Comparison of ENCODE assay signal across 11 cellular contexts in the genomic region with DNA sequence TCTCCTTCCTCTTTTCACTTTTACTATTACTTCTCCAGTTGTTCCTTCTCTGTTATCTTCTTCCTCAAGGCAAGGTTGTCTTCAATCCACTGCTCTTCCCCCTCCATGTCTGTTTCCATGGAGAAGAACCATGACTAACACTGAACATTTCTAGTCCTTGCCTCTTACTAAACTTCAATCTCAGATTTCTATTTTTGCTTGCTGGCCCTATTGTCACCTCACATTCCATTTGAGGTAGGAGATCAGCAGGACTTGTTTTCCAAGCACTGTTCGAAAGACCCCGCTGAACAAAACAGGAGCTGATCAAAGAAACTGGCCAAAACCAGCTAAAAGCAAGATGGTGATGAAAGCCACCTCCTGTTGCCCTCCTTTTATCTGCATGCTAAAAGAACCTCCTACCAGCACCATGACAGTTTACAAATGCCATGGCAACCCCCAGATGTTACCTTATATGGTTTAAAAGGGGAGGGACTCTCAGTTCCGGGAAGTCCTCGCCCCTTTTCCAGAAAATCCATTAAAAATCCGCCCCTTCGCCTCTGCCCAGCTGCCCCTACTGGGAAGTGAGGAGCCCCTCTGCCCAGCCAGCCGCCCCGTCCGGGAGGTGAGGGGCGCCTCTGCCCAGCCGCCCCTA. TPM values are rescaled to one million over a fixed set of nuclear protein-coding genes. Genes with fewer than 3 reads are reported as not detected.
DNase-seq lines count a peak whose midpoint lies in the region; ATAC-seq, FAIRE-seq and TF ChIP-seq lines count a peak whose summit lies in the region.
"Had no signal": no experiment of that assay in that cellular context is flagged by ENCODE, and none has a peak within 500 bp of the region (broad histone marks: within the 10 kb centered on the region; RNA-seq: fewer than 3 reads in every experiment).

No MANE protein-coding gene starts in this region.

- peaks cover 17 to 38% (median 27%) of the 10 kb centered on the region in 4 donors for H3K4me1 Mint-ChIP-seq in CD4-positive, CD25-positive, alpha-beta regulatory T cell

- no peak for ATAC-seq in CD4-positive, CD25-positive, alpha-beta regulatory T cell (ENCODE audit: low read depth in 2 of 2)
- ATAC-seq in GM12878 (peak; percentile 35; the same call in 1 of the 3 replicates), left lobe of liver (no peak), GM21390 (IDR thresholded peaks at IDR 0.05; ENCODE audit: unreplicated experiment) (no peak), GM18517 (IDR thresholded peaks at IDR 0.05; ENCODE audit: unreplicated experiment) (no peak)
- ATAC-seq: stimulated activated effector memory CD8-positive, alpha-beta T cell treated with anti-CD3 and anti-CD28 coated beads, Interleukin-12 subunit alpha, Interleukin-12 subunit beta, amount 100 ng/mL, for 72 hours had no signal

- no peak overlapping the region for H3K4me2 ChIP-seq in GM12878 (ENCODE audit: control insufficient read depth, insufficient read depth)

- H3K4me3 Mint-ChIP-seq in CD4-positive, CD25-positive, alpha-beta regulatory T cell = no peak overlapping the region
- H3K4me3 Mint-ChIP-seq: stimulated activated effector memory CD8-positive, alpha-beta T cell treated with anti-CD3 and anti-CD28 coated beads, Interleukin-12 subunit alpha, Interleukin-12 subunit beta, amount 100 ng/mL, for 72 hours had no signal

- POLR2A ChIA-PET in GM12878 (lab: Charles Lee) = no interaction called here

- H3K27me3 Mint-ChIP-seq in CD4-positive, CD25-positive, alpha-beta regulatory T cell = no peaks in the 10 kb centered on the region

- no TSS peak for BruUV-seq in GM12878 (replicated peaks; lab: Mats Ljungman, UMichigan)

- intact Hi-C loops in GM12878 (cut with micrococcal nuclease; ENCODE audit: unreplicated experiment) = no loop called here

- no peaks in the 10 kb centered on the region for H3K4me1 ChIP-seq in CD4-positive, CD25-positive, alpha-beta regulatory T cell (ENCODE audit: control insufficient read depth, insufficient read depth, low read length, poor library complexity, severe bottlenecking)
- 0 out of 2 replicates have a peak, but pooled peaks cover 3% of the 10 kb centered on the region for H3K4me1 ChIP-seq in GM12878 (ENCODE audit: control insufficient read depth, insufficient read depth, low read length)

- no peaks in the 10 kb centered on the region for H4K20me1 ChIP-seq in GM12878 (ENCODE audit: control insufficient read depth, insufficient read depth)

- DNase-seq in CD4-positive, CD25-positive, alpha-beta regulatory T cell = peak in 1 of 3 donors; percentile 27
- DNase-seq in Jurkat, Clone E6-1 (ENCODE audit: low read depth, low spot score) = peak; percentile 10
- DNase-seq in GM12878 (ENCODE audit: low read depth, low spot score) = no peak
- DNase-seq in left lobe of liver (ENCODE audit: low spot score) = peak; percentile 7
- no peak for DNase-seq in central memory CD4-positive, alpha-beta T cell
- no peak for DNase-seq in NCI-H2081 (lab: John Stamatoyannopoulos, UW)
- DNase-seq: activated CD4-positive, alpha-beta T cell treated with anti-CD3 and anti-CD28 coated beads, Interleukin-2, amount 50 U/mL, for 1 hour; NCI-H1694 had no signal

- H3K27ac Mint-ChIP-seq in CD4-positive, CD25-positive, alpha-beta regulatory T cell = peak overlapping the region in 2 of 3 donors; percentile 63 to 72
- H3K27ac Mint-ChIP-seq: stimulated activated effector memory CD8-positive, alpha-beta T cell treated with anti-CD3 and anti-CD28 coated beads, Interleukin-12 subunit alpha, Interleukin-12 subunit beta, amount 100 ng/mL, for 72 hours had no signal

- no peak overlapping the region for H3K9ac ChIP-seq in GM12878 (ENCODE audit: control insufficient read depth, insufficient read depth, low read length)

- H3K9me3 Mint-ChIP-seq in CD4-positive, CD25-positive, alpha-beta regulatory T cell = peaks cover 0 to 1% (median 0%) of the 10 kb centered on the region in 7 donors
- H3K9me3 Mint-ChIP-seq: stimulated activated effector memory CD8-positive, alpha-beta T cell treated with anti-CD3 and anti-CD28 coated beads, Interleukin-12 subunit alpha, Interleukin-12 subunit beta, amount 100 ng/mL, for 72 hours had no signal

- H3K27ac ChIP-seq in CD4-positive, CD25-positive, alpha-beta regulatory T cell (ENCODE audit: insufficient read depth, low read length, poor library complexity, severe bottlenecking) = no peak overlapping the region
- no peak overlapping the region for H3K27ac ChIP-seq in GM12878 (ENCODE audit: control insufficient read depth, insufficient read depth)

- H3K27me3 ChIP-seq in CD4-positive, CD25-positive, alpha-beta regulatory T cell (ENCODE audit: control insufficient read depth, insufficient read depth, low read length) = no peaks in the 10 kb centered on the region
- H3K27me3 ChIP-seq in GM12878 (replicated peaks in 1 of 2; ENCODE audit: control insufficient read depth in 2 of 2, insufficient read depth in 2 of 2, low read length in 1 of 2) = no peaks in the 10 kb centered on the region

- CTCF ChIA-PET in GM12878 (lab: Yijun Ruan, JAX) = interaction anchor here (0.6 kb wide), 1 partner anchor 129 kb away, joined by 3 read pairs; no protein-coding TSS in a partner anchor

- FAIRE-seq in GM12878 (lab: Jason Lieb, UNC) = no peak

- no peak for TF ChIP-seq CTCF in GM12878 (IDR thresholded peaks at IDR 0.05 in 2 of 3, conservative IDR thresholded peaks at IDR 0.05 in 1 of 3; ENCODE audit: control insufficient read depth in 2 of 3, extremely low read depth in 1 of 3, insufficient read depth in 1 of 3, low read depth in 3 of 3, low read length in 3 of 3)

- WGBS in GM12878 (ENCODE audit: insufficient coverage, insufficient replicate concordance, low lambda C conversion rate, missing lambda C conversion rate) = 100% methylated on average over 7 of the region's 11 CpGs

- no peak for TF ChIP-seq EP300 in GM12878 (IDR thresholded peaks at IDR 0.05; ENCODE audit: borderline replicate concordance in 1 of 2, control insufficient read depth in 1 of 2, low read depth in 2 of 2, low read length in 2 of 2)

- H2AFZ ChIP-seq in GM12878 (ENCODE audit: control insufficient read depth, low read depth, low read length) = no peak overlapping the region

- TF ChIP-seq RAD21 in GM12878 (IDR thresholded peaks at IDR 0.05; ENCODE audit: insufficient read depth, low read depth, low read length) = no peak

- TF ChIP-seq POLR2A in GM12878 (IDR thresholded peaks at IDR 0.05; ENCODE audit: low read depth, low read length) = no peak

- peaks cover 19% of the 10 kb centered on the region for H3K36me3 Mint-ChIP-seq in CD4-positive, CD25-positive, alpha-beta regulatory T cell

- H3K79me2 ChIP-seq in GM12878 (ENCODE audit: control insufficient read depth, insufficient read depth, low read length) = peaks cover 3% of the 10 kb centered on the region

- no peaks in the 10 kb centered on the region for H3K9me3 ChIP-seq in CD4-positive, CD25-positive, alpha-beta regulatory T cell (ENCODE audit: control insufficient read depth in 2 of 2, low read length in 2 of 2)
- no peaks in the 10 kb centered on the region for H3K9me3 ChIP-seq in GM12878 (replicated peaks; ENCODE audit: control insufficient read depth, insufficient read depth, low read length)

- SMC1A ChIA-PET in GM12878 (lab: Charles Lee; ENCODE audit: uncharacterized antibody, unreplicated experiment) = interaction anchor here (1.0 to 1.4 kb wide), 3 partner anchors 22 to 230 kb away, joined by 3 to 4 read pairs (median 3); partner anchors contain the start of gene GON4L

- no peak overlapping the region for H3K4me3 ChIP-seq in CD4-positive, CD25-positive, alpha-beta regulatory T cell (ENCODE audit: low read depth, low read length)
- H3K4me3 ChIP-seq in Jurkat, Clone E6-1 (ENCODE audit: low read length) = no peak overlapping the region
- no peak overlapping the region for H3K4me3 ChIP-seq in GM12878

- in situ Hi-C loops in GM12878 (cut with MboI) = no loop called here

- H3K36me3 ChIP-seq in CD4-positive, CD25-positive, alpha-beta regulatory T cell (ENCODE audit: control insufficient read depth, insufficient read depth, low read length) = peaks cover 7% of the 10 kb centered on the region
- H3K36me3 ChIP-seq in GM12878 (ENCODE audit: control insufficient read depth in 2 of 2, insufficient read depth in 2 of 2, low read length in 1 of 2) = peaks cover 0 to 5% of the 10 kb centered on the region in 2 experiments; a peak in 2 of 4 replicates

- RAD21 ChIA-PET in GM12878 (lab: Charles Lee; ENCODE audit: unreplicated experiment) = no interaction called here

RNA-seq across cellular contexts. Expression of gene GON4L, which starts 22.6 kb away (rescaled TPM):
- total RNA-seq in CD4-positive, CD25-positive, alpha-beta regulatory T cell = 105 TPM
- 10 to 100 TPM; 22.3 to 35.3 (median 26.3) TPM for polyA plus RNA-seq in CD4-positive, CD25-positive, alpha-beta regulatory T cell
- polyA plus RNA-seq in Jurkat, Clone E6-1 (2012; ENCODE audit: insufficient read depth, insufficient read length) = 29.7 TPM
- total RNA-seq in GM12878 (2013; cell fraction: nucleolus; rRNA removed) = 162 and 174 TPM in 2 replicates
- total RNA-seq in GM12878 (2014; rRNA removed) (23.4 and 27.1 TPM in 2 replicates), GM12878 (2014; rRNA removed; fragmentation: Illumina TruSeq; extraction: Trizol) (26.0 and 27.1 TPM in 2 replicates), GM12878 (2021) (34.6 and 38.8 TPM in 2 replicates), left lobe of liver (19.9 TPM)
- 19.3 TPM for polyA plus RNA-seq in GM12878 (2011; ENCODE audit: low read depth)
- polyA plus RNA-seq in GM12878 (2011; rRNA removed) (25.9 and 26.9 TPM in 2 replicates), GM12878 (2014; fragmentation: Illumina TruSeq; extraction: Trizol) (28.9 and 29.8 TPM in 2 replicates), GM12878 (2014; fragmentation: Nextera tagmentation; extraction: Ambion mirVana) (10 to 100 TPM; 17.7 to 29.3 TPM), GM12878 (2014; rRNA removed) (21.6 and 22.5 TPM in 2 replicates), GM12878 (2016; fragmentation: Nextera tagmentation; extraction: Ambion mirVana) (10 to 100 TPM; 40.5 to 40.7 TPM)
- 21.7 and 27.0 TPM in 2 replicates for polyA plus RNA-seq in GM12878 (2011; cell fraction: cytosol; rRNA removed)
- polyA plus RNA-seq in GM12878 (2011; cell fraction: nucleus; rRNA removed) = 57.5 and 62.5 TPM in 2 replicates
- 22.5 and 26.2 TPM in 2 replicates for polyA plus RNA-seq in GM12878 (2012)
- 50.1 and 83.3 TPM in 2 replicates for polyA minus RNA-seq in GM12878 (2011; rRNA and poly(A)+ RNA removed)
- polyA minus RNA-seq in GM12878 (2011; cell fraction: cytosol; rRNA and poly(A)+ RNA removed) = 11.9 and 20.0 TPM in 2 replicates
- 27.8 and 41.0 TPM in 2 replicates for polyA minus RNA-seq in GM12878 (2011; cell fraction: nucleus; rRNA and poly(A)+ RNA removed)

RNA-seq across cellular contexts. Expression of gene SYT11, which starts 25.0 kb away (rescaled TPM):
- 29.7 TPM for total RNA-seq in CD4-positive, CD25-positive, alpha-beta regulatory T cell
- polyA plus RNA-seq in CD4-positive, CD25-positive, alpha-beta regulatory T cell = 10 to 100 TPM; 14.4 to 34.1 (median 18.7) TPM
- polyA plus RNA-seq in Jurkat, Clone E6-1 (2012; ENCODE audit: insufficient read depth, insufficient read length) = 1.4 TPM
- total RNA-seq in GM12878 (2013; cell fraction: nucleolus; rRNA removed) = 9.3 and 9.4 TPM in 2 replicates
- total RNA-seq in GM12878 (2014; rRNA removed) = 15.6 and 17.5 TPM in 2 replicates
- total RNA-seq in GM12878 (2014; rRNA removed; fragmentation: Illumina TruSeq; extraction: Trizol) = 14.1 and 14.3 TPM in 2 replicates
- total RNA-seq in GM12878 (2021) = 14.1 and 14.3 TPM in 2 replicates
- 10.9 TPM for polyA plus RNA-seq in GM12878 (2011; ENCODE audit: low read depth)
- polyA plus RNA-seq in GM12878 (2011; rRNA removed) = 21.2 and 21.5 TPM in 2 replicates
- polyA plus RNA-seq in GM12878 (2011; cell fraction: cytosol; rRNA removed) = 15.6 and 16.0 TPM in 2 replicates
- polyA plus RNA-seq in GM12878 (2011; cell fraction: nucleus; rRNA removed) = 6.5 and 7.9 TPM in 2 replicates
- 11.8 and 15.2 TPM in 2 replicates for polyA plus RNA-seq in GM12878 (2012)
- polyA plus RNA-seq in GM12878 (2014; fragmentation: Illumina TruSeq; extraction: Trizol) = 16.2 and 17.4 TPM in 2 replicates
- 1 to 10 TPM; 7.7 to 7.8 TPM for polyA plus RNA-seq in GM12878 (2014; fragmentation: Nextera tagmentation; extraction: Ambion mirVana)
- polyA plus RNA-seq in GM12878 (2014; rRNA removed) = 11.0 and 11.3 TPM in 2 replicates
- polyA plus RNA-seq in GM12878 (2016; fragmentation: Nextera tagmentation; extraction: Ambion mirVana) = 10 to 100 TPM; 12.1 to 13.0 TPM
- polyA minus RNA-seq in GM12878 (2011; rRNA and poly(A)+ RNA removed) = 30.2 and 31.3 TPM in 2 replicates
- polyA minus RNA-seq in GM12878 (2011; cell fraction: cytosol; rRNA and poly(A)+ RNA removed) = 9.4 and 10.4 TPM in 2 replicates
- polyA minus RNA-seq in GM12878 (2011; cell fraction: nucleus; rRNA and poly(A)+ RNA removed) = 4.2 and 7.4 TPM in 2 replicates
- 0.58 TPM for total RNA-seq in left lobe of liver

Comparison
In these comparisons a context has a peak if more than half of its experiments do, and no peak if none do; other contexts are left out.
1. DNase-seq: peak in Jurkat, Clone E6-1 (single experiment) and left lobe of liver (single experiment); none in GM12878 (single experiment), central memory CD4-positive, alpha-beta T cell (single experiment) and NCI-H2081 (0 of 2).